ENCODE assay signal across 8 cellular contexts in genomic region chr9:113112706-113113510, GRCh38. TPM values are rescaled to one million over a fixed set of nuclear protein-coding genes. Genes with fewer than 3 reads are reported as not detected.
DNase-seq lines count a peak whose midpoint lies in the region; ATAC-seq, FAIRE-seq and TF ChIP-seq lines count a peak whose summit lies in the region.
"Not testable (repeated sequence)": the region's sequence is repeated elsewhere in the genome, so short reads cannot be mapped to it uniquely, and the experiment has no call there.

No MANE protein-coding gene starts in this region.

- H3K27ac Mint-ChIP-seq in nephron progenitor cell = not testable (repeated sequence)

- peak; percentile 79 for FAIRE-seq in GM18507 (lab: Jason Lieb, UNC)
- peak; percentile 76 for FAIRE-seq in H54 (lab: Jason Lieb, UNC)
- peak; percentile 93 for FAIRE-seq in RCC 7860 (lab: Jason Lieb, UNC)
- FAIRE-seq in frontal cortex (lab: Jason Lieb, UNC) = not testable (repeated sequence)

- TF ChIP-seq CTCF in nephron progenitor cell (IDR thresholded peaks at IDR 0.05) (peak; percentile 30), uterus (IDR thresholded peaks at IDR 0.05) (peak; percentile 33 to 77 (median 60))

- peaks cover 10% of the 10 kb centered on the region for H3K9me3 Mint-ChIP-seq in nephron progenitor cell

- intact Hi-C loops in uterus (cut with DNase I; ENCODE audit: low total_unique reads) = not testable (repeated sequence)

- TF ChIP-seq POLR2A in H54 (IDR thresholded peaks at IDR 0.05; ENCODE audit: low read depth, low read length); uterus (IDR thresholded peaks at IDR 0.05): not testable (repeated sequence)

- not testable (repeated sequence) for H3K4me1 Mint-ChIP-seq in nephron progenitor cell

- not testable (repeated sequence) for H3K27me3 Mint-ChIP-seq in nephron progenitor cell (ENCODE audit: low read depth, poor library complexity)

- H3K9me3 ChIP-seq in uterus = not testable (repeated sequence)

- H3K36me3 Mint-ChIP-seq in nephron progenitor cell (ENCODE audit: low read depth) = not testable (repeated sequence)

- H3K4me1 ChIP-seq in uterus = not testable (repeated sequence)

- not testable (repeated sequence) for H3K36me3 ChIP-seq in uterus

- peak overlapping the region in 1 of 2 donors; percentile 15 for H3K27ac ChIP-seq in uterus

- DNase-seq in GM18507 (ENCODE audit: extremely low spot score, insufficient read length, low read depth); H54 (ENCODE audit: insufficient read length, low spot score); nephron progenitor cell: not testable (repeated sequence)
- DNase-seq in RCC 7860 (ENCODE audit: low spot score) = peak; percentile 30
- peak; percentile 14 for DNase-seq in astrocyte of the hippocampus (ENCODE audit: low read depth, low spot score)
- DNase-seq in frontal cortex (ENCODE audit: low spot score in 2 of 2) = peak; percentile 33 to 57
- peak in 1 of 2 donors; percentile 23 for DNase-seq in uterus

- H3K4me3 ChIP-seq in uterus = not testable (repeated sequence)

- ATAC-seq in HG03521 (IDR thresholded peaks at IDR 0.05; ENCODE audit: unreplicated experiment) = peak; percentile 66

- H3K27me3 ChIP-seq in uterus = not testable (repeated sequence)

- not testable (repeated sequence) for H3K4me3 Mint-ChIP-seq in nephron progenitor cell

RNA-seq across cellular contexts. Expression of gene SLC31A2, which starts 37.9 kb away (rescaled TPM):
- total RNA-seq in frontal cortex (6.9 TPM), uterus (10 to 100 TPM in 1 of 4 donors, 1 to 10 TPM in 3; 3.0 to 20.0 (median 7.4) TPM)

RNA-seq across cellular contexts. Expression of gene ZFP37, which starts 56.4 kb away (rescaled TPM):
- total RNA-seq in frontal cortex = 22.8 TPM
- 10 to 100 TPM in 1 of 4 donors, 1 to 10 TPM in 3; 3.8 to 17.2 (median 7.2) TPM for total RNA-seq in uterus
